In the genomic region with DNA sequence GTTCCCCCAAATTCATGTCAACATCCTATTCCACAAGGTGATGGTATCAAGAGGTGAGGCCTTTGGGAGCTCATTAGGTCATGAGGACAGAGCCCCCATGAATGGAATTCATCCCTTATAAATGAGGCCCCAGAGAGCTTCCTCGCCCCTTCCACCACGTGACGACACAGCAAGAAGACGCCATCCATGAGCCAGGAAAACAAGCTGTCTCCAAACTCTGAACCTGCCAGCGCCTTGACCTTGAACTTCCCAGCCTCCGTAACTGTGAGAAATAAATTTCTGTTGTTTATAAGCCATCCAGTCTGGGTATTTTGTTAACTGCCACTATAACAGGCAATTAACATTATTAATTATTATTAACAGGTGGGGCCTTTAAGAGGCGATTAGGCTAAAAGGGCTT, we compare ENCODE assay signal across 11 cellular contexts.
"Had no signal": no experiment of that assay in that cellular context is flagged by ENCODE, and none has a peak within 500 bp of the region (broad histone marks: within the 10 kb centered on the region; RNA-seq: fewer than 3 reads in every experiment).

No MANE protein-coding gene starts in this region.

- H3K4me3 Mint-ChIP-seq: GM23338, H9, HFFc6 had no signal

- FAIRE-seq: H1, H54 had no signal

- H3K4me3 ChIP-seq: GM23248, GM23338, HAP-1 had no signal

- H3K9me3 ChIP-seq: HAP-1 had no signal

- H3K27ac ChIP-seq: GM23248 had no signal

- ATAC-seq: GM23338, HCT116 had no signal

- DNase-seq: GM23248, GOT3, H7, H9, HCEC 1CT, HFFc6 had no signal

- H3K27ac Mint-ChIP-seq: GM23338, HFFc6 had no signal
